In the genomic region with DNA sequence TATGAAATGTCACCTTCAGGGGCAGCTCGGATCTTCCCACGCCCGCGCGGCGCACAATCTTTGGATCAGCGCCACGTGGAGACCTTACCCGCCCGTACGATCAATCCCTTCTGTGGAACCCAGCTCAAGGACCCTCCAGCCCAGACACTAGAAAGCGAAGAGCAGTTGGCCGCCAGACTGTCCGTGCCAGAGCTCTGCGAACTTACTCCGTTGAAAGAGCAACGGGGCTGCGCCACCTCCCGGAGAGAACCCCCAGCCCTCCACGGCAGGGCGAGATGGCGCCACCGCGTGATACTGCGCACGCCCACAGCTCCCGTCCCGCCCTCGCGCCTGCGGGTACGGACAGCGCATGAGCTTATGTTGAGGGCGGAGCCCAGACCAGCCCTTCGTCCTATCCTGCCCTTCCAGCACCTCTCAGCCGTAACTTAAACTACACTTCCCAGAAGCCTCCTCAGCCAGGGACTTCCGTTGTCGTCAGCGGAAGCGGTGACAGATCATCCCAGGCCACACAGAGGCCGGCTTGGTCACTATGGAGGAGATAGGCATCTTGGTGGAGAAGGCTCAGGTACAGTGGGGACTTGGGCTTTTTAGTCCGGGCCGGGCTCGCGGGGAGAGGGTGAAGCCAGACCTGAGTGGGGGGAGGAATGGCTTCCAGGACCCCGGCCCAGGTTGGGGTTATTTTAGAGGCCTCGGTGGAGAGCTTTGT, we compare ENCODE assay signal across 8 cellular contexts. TPM values are rescaled to one million over a fixed set of nuclear protein-coding genes. Genes with fewer than 3 reads are reported as not detected.
A peak's percentile ranks its signal among the peaks of the same experiment; 100 is the strongest.
DNase-seq lines count a peak whose midpoint lies in the region; ATAC-seq and TF ChIP-seq lines count a peak whose summit lies in the region.

PSMC4 (plus strand) TSS at position 492 of the 706 bp plus-strand sequence; CDS start at position 530, 38 bp downstream.

- peak; percentile 88 for ATAC-seq in HG03457 (IDR thresholded peaks at IDR 0.05; ENCODE audit: unreplicated experiment)

- H3K36me3 ChIP-seq in BE2C (peaks cover 33% of the 10 kb centered on the region), colonic mucosa (peaks cover 11% of the 10 kb centered on the region)

- TF ChIP-seq CTCF in BE2C (IDR thresholded peaks at IDR 0.05; ENCODE audit: low read depth, low read length): peak; percentile 74
- peak; percentile 70 for TF ChIP-seq CTCF in colonic mucosa (IDR thresholded peaks at IDR 0.05)

- H3K4me1 ChIP-seq in BE2C: no peaks in the 10 kb centered on the region
- H3K4me1 ChIP-seq in colonic mucosa: peaks cover 20% of the 10 kb centered on the region

- no peaks in the 10 kb centered on the region for H3K9me3 ChIP-seq in BE2C
- no peaks in the 10 kb centered on the region for H3K9me3 ChIP-seq in colonic mucosa

- H3K27ac ChIP-seq in colonic mucosa: peak within 1 kb of the TSS; percentile 95
- H3K27ac ChIP-seq in layer of hippocampus (ENCODE audit: low read depth, low read length): peak within 1 kb of the TSS; percentile 94

- intact Hi-C loops in colonic mucosa (cut with DNase I): no loop called here

- DNase-seq in BE2C (peak; percentile 99), GM19238 (ENCODE audit: insufficient read length, low spot score) (peak; percentile 94), NCI-H524 treated with DMSO at 0.1 percent for 48 hours (lab: John Stamatoyannopoulos, UW) (peak; percentile 97), colonic mucosa (peak; percentile 98)
- DNase-seq in activated CD4-positive, alpha-beta T cell treated with anti-CD3 and anti-CD28 coated beads for 48 hours: peak; percentile 99
- peak; percentile 98 for DNase-seq in stimulated activated CD4-positive, alpha-beta T cell treated with anti-CD3 and anti-CD28 coated beads, Interleukin-1b, Interleukin-23, amount 100 ng/mL, for 48 hours

- peak within 1 kb of the TSS; percentile 79 to 93 for H3K9ac ChIP-seq in colonic mucosa (ENCODE audit: low read depth in 2 of 2, low read length in 2 of 2)

- H3K4me3 ChIP-seq in BE2C (ENCODE audit: low read depth, low read length) (peak within 1 kb of the TSS; percentile 84), colonic mucosa (peak within 1 kb of the TSS; percentile 60)

- H3K27me3 ChIP-seq in BE2C (no peaks in the 10 kb centered on the region), colonic mucosa (no peaks in the 10 kb centered on the region), layer of hippocampus (ENCODE audit: control insufficient read depth, insufficient read depth, low read length) (no peaks in the 10 kb centered on the region)

RNA-seq across cellular contexts. Expression of gene PSMC4, which starts in this region (rescaled TPM):
- 418 TPM for polyA plus RNA-seq in BE2C (2012; ENCODE audit: insufficient read depth, insufficient read length, low read depth)
- 100 to 1,000 TPM in 1 of 2 donors, 10 to 100 TPM in 1; 87.3 to 143 TPM for total RNA-seq in colonic mucosa

Comparison
In these comparisons a context has a peak if more than half of its experiments do, and no peak if none do; other contexts are left out.
1. Peak in every context shown above with its lines: DNase-seq, ATAC-seq, H3K4me3 ChIP-seq and H3K27ac ChIP-seq.